ENCODE assay signal across 2 cellular contexts in the genomic region with DNA sequence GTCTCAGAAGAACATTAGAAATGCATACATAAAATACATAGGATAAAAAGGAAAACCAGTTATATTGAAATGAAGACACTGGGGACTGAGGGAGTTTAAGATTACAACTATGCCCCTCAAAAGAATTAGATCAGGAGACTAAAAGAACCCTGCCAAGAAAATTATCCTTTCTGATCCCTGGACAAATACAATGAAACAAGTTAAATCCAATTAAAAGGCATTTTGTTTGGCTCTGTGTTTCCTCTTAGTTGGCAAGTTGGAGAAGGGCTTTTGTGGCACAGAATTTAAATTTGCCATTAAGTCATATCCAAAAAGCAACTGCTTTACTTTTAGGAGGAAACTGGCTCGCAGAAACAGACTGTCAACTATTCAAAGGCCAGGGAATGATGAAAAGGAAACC.
A peak's percentile ranks its signal among the peaks of the same experiment; 100 is the strongest.
TF ChIP-seq lines count a peak whose summit lies in the region.

No MANE protein-coding gene starts in this region.

TF ChIP-seq in SK-N-SH treated with all-trans-retinoic acid at 6 μM for 48 hours, 23 proteins besides CTCF, POLR2A, EP300 and RAD21 (continued from another document):
- TF ChIP-seq, protein P1, sequence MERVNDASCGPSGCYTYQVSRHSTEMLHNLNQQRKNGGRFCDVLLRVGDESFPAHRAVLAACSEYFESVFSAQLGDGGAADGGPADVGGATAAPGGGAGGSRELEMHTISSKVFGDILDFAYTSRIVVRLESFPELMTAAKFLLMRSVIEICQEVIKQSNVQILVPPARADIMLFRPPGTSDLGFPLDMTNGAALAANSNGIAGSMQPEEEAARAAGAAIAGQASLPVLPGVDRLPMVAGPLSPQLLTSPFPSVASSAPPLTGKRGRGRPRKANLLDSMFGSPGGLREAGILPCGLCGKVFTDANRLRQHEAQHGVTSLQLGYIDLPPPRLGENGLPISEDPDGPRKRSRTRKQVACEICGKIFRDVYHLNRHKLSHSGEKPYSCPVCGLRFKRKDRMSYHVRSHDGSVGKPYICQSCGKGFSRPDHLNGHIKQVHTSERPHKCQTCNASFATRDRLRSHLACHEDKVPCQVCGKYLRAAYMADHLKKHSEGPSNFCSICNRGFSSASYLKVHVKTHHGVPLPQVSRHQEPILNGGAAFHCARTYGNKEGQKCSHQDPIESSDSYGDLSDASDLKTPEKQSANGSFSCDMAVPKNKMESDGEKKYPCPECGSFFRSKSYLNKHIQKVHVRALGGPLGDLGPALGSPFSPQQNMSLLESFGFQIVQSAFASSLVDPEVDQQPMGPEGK (CRISPR knock-in tag; IDR thresholded peaks at IDR 0.05; ENCODE audit: borderline replicate concordance) = no peak
- TF ChIP-seq ISL1 (CRISPR knock-in tag; IDR thresholded peaks at IDR 0.05) (peak; percentile 86), OSR1 (CRISPR knock-in tag; IDR thresholded peaks at IDR 0.05) (no peak), GLIS3 (CRISPR knock-in tag; IDR thresholded peaks at IDR 0.05) (no peak)

TF ChIP-seq in SK-N-SH, 30 proteins besides CTCF, POLR2A, EP300 and RAD21 (continued from another document):
- TF ChIP-seq, protein P2, sequence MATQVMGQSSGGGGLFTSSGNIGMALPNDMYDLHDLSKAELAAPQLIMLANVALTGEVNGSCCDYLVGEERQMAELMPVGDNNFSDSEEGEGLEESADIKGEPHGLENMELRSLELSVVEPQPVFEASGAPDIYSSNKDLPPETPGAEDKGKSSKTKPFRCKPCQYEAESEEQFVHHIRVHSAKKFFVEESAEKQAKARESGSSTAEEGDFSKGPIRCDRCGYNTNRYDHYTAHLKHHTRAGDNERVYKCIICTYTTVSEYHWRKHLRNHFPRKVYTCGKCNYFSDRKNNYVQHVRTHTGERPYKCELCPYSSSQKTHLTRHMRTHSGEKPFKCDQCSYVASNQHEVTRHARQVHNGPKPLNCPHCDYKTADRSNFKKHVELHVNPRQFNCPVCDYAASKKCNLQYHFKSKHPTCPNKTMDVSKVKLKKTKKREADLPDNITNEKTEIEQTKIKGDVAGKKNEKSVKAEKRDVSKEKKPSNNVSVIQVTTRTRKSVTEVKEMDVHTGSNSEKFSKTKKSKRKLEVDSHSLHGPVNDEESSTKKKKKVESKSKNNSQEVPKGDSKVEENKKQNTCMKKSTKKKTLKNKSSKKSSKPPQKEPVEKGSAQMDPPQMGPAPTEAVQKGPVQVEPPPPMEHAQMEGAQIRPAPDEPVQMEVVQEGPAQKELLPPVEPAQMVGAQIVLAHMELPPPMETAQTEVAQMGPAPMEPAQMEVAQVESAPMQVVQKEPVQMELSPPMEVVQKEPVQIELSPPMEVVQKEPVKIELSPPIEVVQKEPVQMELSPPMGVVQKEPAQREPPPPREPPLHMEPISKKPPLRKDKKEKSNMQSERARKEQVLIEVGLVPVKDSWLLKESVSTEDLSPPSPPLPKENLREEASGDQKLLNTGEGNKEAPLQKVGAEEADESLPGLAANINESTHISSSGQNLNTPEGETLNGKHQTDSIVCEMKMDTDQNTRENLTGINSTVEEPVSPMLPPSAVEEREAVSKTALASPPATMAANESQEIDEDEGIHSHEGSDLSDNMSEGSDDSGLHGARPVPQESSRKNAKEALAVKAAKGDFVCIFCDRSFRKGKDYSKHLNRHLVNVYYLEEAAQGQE (IDR thresholded peaks at IDR 0.05; ENCODE audit: low read depth, low read length) = no peak
- no peak for TF ChIP-seq FOXM1 (IDR thresholded peaks at IDR 0.05; ENCODE audit: low read depth)
- TF ChIP-seq MEF2A (IDR thresholded peaks at IDR 0.05; ENCODE audit: borderline replicate concordance, low read depth) = no peak
